28 cellular contexts compared by ENCODE assay signal in genomic region chr18:60996822-60997221, GRCh38.
"Had no signal": no experiment of that assay in that cellular context is flagged by ENCODE, and none has a peak within 500 bp of the region (broad histone marks: within the 10 kb centered on the region; RNA-seq: fewer than 3 reads in every experiment).

No MANE protein-coding gene starts in this region.

- H3K36me3 Mint-ChIP-seq: stimulated activated effector memory CD8-positive, alpha-beta T cell treated with anti-CD3 and anti-CD28 coated beads, Interleukin-12 subunit alpha, Interleukin-12 subunit beta, amount 100 ng/mL, for 72 hours; stimulated activated memory B cell treated with anti-CD40 and anti-IgM and Interleukin-4, amounts not matched to agents 10 μg/mL and 1 μg/mL and 100 μg/mL, for 72 hours; stimulated activated naive B cell treated with anti-CD40 and anti-IgM and Interleukin-4, amounts not matched to agents 10 μg/mL and 1 μg/mL and 100 μg/mL, for 72 hours; type B pancreatic cell had no signal

- H3K4me1 Mint-ChIP-seq: stimulated activated effector memory CD8-positive, alpha-beta T cell treated with anti-CD3 and anti-CD28 coated beads, Interleukin-12 subunit alpha, Interleukin-12 subunit beta, amount 100 ng/mL, for 72 hours; stimulated activated memory B cell treated with anti-CD40 and anti-IgM and Interleukin-4, amounts not matched to agents 10 μg/mL and 1 μg/mL and 100 μg/mL, for 72 hours; stimulated activated naive B cell treated with anti-CD40 and anti-IgM and Interleukin-4, amounts not matched to agents 10 μg/mL and 1 μg/mL and 100 μg/mL, for 72 hours; stimulated activated naive CD8-positive, alpha-beta T cell treated with anti-CD3 and anti-CD28 coated beads, Interleukin-15, amount 100 ng/mL, for 72 hours had no signal

- H3K4me1 ChIP-seq: stomach, suprapubic skin, testis, thyroid gland, tibial artery, tibial nerve, transverse colon, upper lobe of left lung, upper lobe of right lung, uterus, vagina had no signal

- H3K27me3 Mint-ChIP-seq: stimulated activated memory B cell treated with anti-CD40 and anti-IgM and Interleukin-4, amounts not matched to agents 10 μg/mL and 1 μg/mL and 100 μg/mL, for 72 hours; stimulated activated naive B cell treated with anti-CD40 and anti-IgM and Interleukin-4, amounts not matched to agents 10 μg/mL and 1 μg/mL and 100 μg/mL, for 72 hours; stimulated activated naive CD8-positive, alpha-beta T cell treated with anti-CD3 and anti-CD28 coated beads, Interleukin-15, amount 100 ng/mL, for 72 hours; stimulated activated naive CD8-positive, alpha-beta T cell treated with anti-CD3 and anti-CD28 coated beads, Interleukin-15, Interleukin-2, amounts not matched to agents 100 ng/mL and 50 ng/mL, for 24 hours; type B pancreatic cell had no signal

- H3K36me3 ChIP-seq: stomach, suprapubic skin, thoracic aorta, thyroid gland, tibial artery, tibial nerve, transverse colon, upper lobe of left lung, upper lobe of right lung, uterus, vagina had no signal

- H3K27ac ChIP-seq: stomach, suprapubic skin, testis, thoracic aorta, thyroid gland, tibial artery, tibial nerve, transverse colon, upper lobe of left lung, upper lobe of right lung, uterus, vagina had no signal

- ATAC-seq: stimulated activated effector memory CD8-positive, alpha-beta T cell treated with anti-CD3 and anti-CD28 coated beads, Interleukin-12 subunit alpha, Interleukin-12 subunit beta, amount 100 ng/mL, for 72 hours; stimulated activated memory B cell treated with anti-CD40 and anti-IgM and Interleukin-4, amounts not matched to agents 10 μg/mL and 1 μg/mL and 100 μg/mL, for 72 hours; stimulated activated naive B cell treated with anti-CD40 and anti-IgM and Interleukin-4, amounts not matched to agents 10 μg/mL and 1 μg/mL and 100 μg/mL, for 72 hours; stimulated activated naive CD8-positive, alpha-beta T cell treated with anti-CD3 and anti-CD28 coated beads, Interleukin-15, amount 100 ng/mL, for 72 hours; stimulated activated naive CD8-positive, alpha-beta T cell treated with anti-CD3 and anti-CD28 coated beads, Interleukin-15, Interleukin-2, amounts not matched to agents 100 U/mL and 50 U/mL, for 24 hours; upper lobe of right lung had no signal

- H3K4me3 Mint-ChIP-seq: stimulated activated effector memory CD8-positive, alpha-beta T cell treated with anti-CD3 and anti-CD28 coated beads, Interleukin-12 subunit alpha, Interleukin-12 subunit beta, amount 100 ng/mL, for 72 hours; stimulated activated memory B cell treated with anti-CD40 and anti-IgM and Interleukin-4, amounts not matched to agents 10 μg/mL and 1 μg/mL and 100 μg/mL, for 72 hours; stimulated activated naive B cell treated with anti-CD40 and anti-IgM and Interleukin-4, amounts not matched to agents 10 μg/mL and 1 μg/mL and 100 μg/mL, for 72 hours; stimulated activated naive CD8-positive, alpha-beta T cell treated with anti-CD3 and anti-CD28 coated beads, Interleukin-15, amount 100 ng/mL, for 72 hours; stimulated activated naive CD8-positive, alpha-beta T cell treated with anti-CD3 and anti-CD28 coated beads, Interleukin-15, Interleukin-2, amounts not matched to agents 100 ng/mL and 50 ng/mL, for 24 hours; type B pancreatic cell had no signal

- H3K9me3 Mint-ChIP-seq: stimulated activated memory B cell treated with anti-CD40 and anti-IgM and Interleukin-4, amounts not matched to agents 10 μg/mL and 1 μg/mL and 100 μg/mL, for 72 hours; type B pancreatic cell had no signal

- DNase-seq: stimulated activated CD4-positive, alpha-beta T cell treated with anti-CD3 and anti-CD28 coated beads, Interleukin-2, amount 100 ng/mL, for 24 hours; stimulated activated CD4-positive, alpha-beta T cell treated with anti-CD3 and anti-CD28 coated beads, Interleukin-2, amount 100 ng/mL, for 48 hours; stimulated activated CD4-positive, alpha-beta T cell treated with anti-CD3 and anti-CD28 coated beads, Interleukin-4, amount 100 ng/mL, for 1 hour; stimulated activated CD4-positive, alpha-beta T cell treated with anti-CD3 and anti-CD28 coated beads, Interleukin-4, amount 100 ng/mL, for 24 hours; stimulated activated CD4-positive, alpha-beta T cell treated with anti-CD3 and anti-CD28 coated beads, Interleukin-4, amount 100 ng/mL, for 4 hours; stimulated activated CD8-positive, alpha-beta memory T cell treated with anti-CD3 and anti-CD28 coated beads, Interleukin-4, amount 100 ng/mL, for 48 hours; stimulated activated naive B cell treated with anti-CD40 and anti-IgM and Interleukin-4, amounts not matched to agents 10 μg/mL and 1 μg/mL and 100 μg/mL, for 72 hours; stimulated activated naive CD4-positive, alpha-beta T cell; stimulated activated naive CD4-positive, alpha-beta T cell treated with Interleukin-2 at 50 U/mL for 16 hours; stimulated activated naive CD8-positive, alpha-beta T cell treated with anti-CD3 and anti-CD28 coated beads, Interleukin-15, amount 100 ng/mL, for 72 hours; stimulated activated naive CD8-positive, alpha-beta T cell treated with anti-CD3 and anti-CD28 coated beads, Interleukin-15, Interleukin-2, amounts not matched to agents 100 U/mL and 50 U/mL, for 24 hours; stomach; substantia nigra; testis; thyroid gland; tibial artery; transverse colon; upper lobe of left lung; upper lobe of right lung; uterus had no signal

- H3K9me3 ChIP-seq: testis, thoracic aorta, thyroid gland, tibial artery, tibial nerve, transverse colon, upper lobe of left lung, upper lobe of right lung, uterus, vagina had no signal

- H3K27me3 ChIP-seq: stomach, suprapubic skin, testis, thyroid gland, tibial artery, tibial nerve, transverse colon, upper lobe of left lung, upper lobe of right lung, uterus, vagina had no signal

- H3K4me3 ChIP-seq: stomach, suprapubic skin, testis, thoracic aorta, thyroid gland, tibial artery, tibial nerve, transverse colon, upper lobe of left lung, upper lobe of right lung, uterus, vagina had no signal

- H3K27ac Mint-ChIP-seq: stimulated activated effector memory CD8-positive, alpha-beta T cell treated with anti-CD3 and anti-CD28 coated beads, Interleukin-12 subunit alpha, Interleukin-12 subunit beta, amount 100 ng/mL, for 72 hours; stimulated activated memory B cell treated with anti-CD40 and anti-IgM and Interleukin-4, amounts not matched to agents 10 μg/mL and 1 μg/mL and 100 μg/mL, for 72 hours; stimulated activated naive B cell treated with anti-CD40 and anti-IgM and Interleukin-4, amounts not matched to agents 10 μg/mL and 1 μg/mL and 100 μg/mL, for 72 hours; stimulated activated naive CD8-positive, alpha-beta T cell treated with anti-CD3 and anti-CD28 coated beads, Interleukin-15, amount 100 ng/mL, for 72 hours; stimulated activated naive CD8-positive, alpha-beta T cell treated with anti-CD3 and anti-CD28 coated beads, Interleukin-15, Interleukin-2, amounts not matched to agents 100 ng/mL and 50 ng/mL, for 24 hours; type B pancreatic cell had no signal
